In the genomic region with DNA sequence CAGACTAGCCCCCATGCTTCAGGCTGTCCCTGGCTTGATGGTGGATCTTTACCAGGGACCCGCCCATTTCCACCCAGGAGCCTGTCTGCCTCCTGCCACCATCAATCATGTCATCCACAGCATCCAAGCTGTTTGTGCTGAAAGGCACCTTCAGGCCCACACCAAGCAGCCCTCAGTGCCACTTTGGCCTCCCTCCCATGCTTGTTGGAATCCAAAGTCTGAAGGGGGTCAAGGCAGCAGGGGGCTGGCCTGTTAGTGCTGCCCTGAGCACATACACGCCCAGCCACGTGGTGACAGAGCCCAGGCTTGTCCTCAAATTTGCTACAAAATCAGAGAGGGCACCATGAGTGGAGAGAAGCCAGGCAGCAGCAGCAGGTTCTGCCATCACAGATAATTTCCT, we compare ENCODE assay signal across 30 cellular contexts.
"Had no signal": no experiment of that assay in that cellular context is flagged by ENCODE, and none has a peak within 500 bp of the region (broad histone marks: within the 10 kb centered on the region; RNA-seq: fewer than 3 reads in every experiment).

No MANE protein-coding gene starts in this region.

- DNase-seq: activated B cell treated with CpG ODN at 0.5 μM for 24 hours; activated CD4-positive, alpha-beta T cell treated with anti-CD3 and anti-CD28 coated beads for 48 hours; activated CD4-positive, alpha-beta T cell treated with anti-CD3 and anti-CD28 coated beads, Interleukin-2, amount 50 U/mL, for 1 hour; activated CD4-positive, alpha-beta T cell treated with anti-CD3 and anti-CD28 coated beads, Interleukin-2, amount 50 U/mL, for 48 hours; activated CD8-positive, alpha-beta memory T cell treated with anti-CD3 and anti-CD28 coated beads for 24 hours; activated CD8-positive, alpha-beta T cell treated with anti-CD3 and anti-CD28 coated beads for 36 hours; activated effector memory CD4-positive, alpha-beta T cell treated with Interleukin-2 at 50 U/mL for 16 hours; activated gamma-delta T cell treated with Interleukin-2 at 50 U/mL for 16 hours; activated naive CD4-positive, alpha-beta T cell treated with anti-CD3 and anti-CD28 coated beads, Interleukin-2, amount 50 U/mL, for 16 hours; activated naive CD4-positive, alpha-beta T cell treated with Interleukin-2 at 50 U/mL for 16 hours; activated T-cell treated with anti-CD3 and anti-CD28 coated beads, Interleukin-2, amount 50 U/mL, for 4 hours; amniotic stem cell; anterior cingulate cortex; brain microvascular endothelial cell; dorsolateral prefrontal cortex; effector memory CD4-positive, alpha-beta T cell; endodermal cell; foreskin fibroblast; head of caudate nucleus; T-helper 17 cell; T1000; WERI-Rb-1 had no signal

- ATAC-seq: activated CD4-positive, CD25-positive, alpha-beta regulatory T cell treated with anti-CD3 and anti-CD28 coated beads, Interleukin-2, amount 50 U/mL, for 24 hours; activated CD8-positive, alpha-beta T cell treated with anti-CD3 and anti-CD28 coated beads for 36 hours; activated T-cell treated with anti-CD3 and anti-CD28 coated beads, Interleukin-2, amount 50 U/mL, for 4 hours; activated T-helper 17 cell treated with anti-CD3 and anti-CD28 coated beads, Interleukin-2, amount 50 U/mL, for 72 hours; esophagus mucosa; T-helper 17 cell had no signal

- H3K4me3 ChIP-seq: coronary artery, dorsolateral prefrontal cortex had no signal

- H3K9me3 Mint-ChIP-seq: activated B cell treated with CpG ODN at 0.5 μM for 24 hours; activated T-cell treated with anti-CD3 and anti-CD28 coated beads, Interleukin-2, amount 50 U/mL, for 4 hours; central memory CD8-positive, alpha-beta T cell; endodermal cell had no signal

- H3K36me3 Mint-ChIP-seq: activated naive CD8-positive, alpha-beta T cell had no signal

- H3K36me3 ChIP-seq: brain microvascular endothelial cell, WERI-Rb-1 had no signal

- H3K4me1 Mint-ChIP-seq: activated B cell treated with CpG ODN at 0.5 μM for 24 hours; activated T-helper 17 cell treated with anti-CD3 and anti-CD28 coated beads, Interleukin-2, amount 50 U/mL, for 72 hours; central memory CD8-positive, alpha-beta T cell; endodermal cell; T-helper 17 cell had no signal

- H3K27ac Mint-ChIP-seq: activated B cell treated with CpG ODN at 0.5 μM for 24 hours; activated CD8-positive, alpha-beta T cell treated with anti-CD3 and anti-CD28 coated beads for 36 hours; activated naive CD8-positive, alpha-beta T cell; activated T-helper 17 cell treated with anti-CD3 and anti-CD28 coated beads, Interleukin-2, amount 50 U/mL, for 72 hours; dendritic cell treated with granulocyte-macrophage colony-stimulating factor and Interleukin-4, amounts not matched to agents 40 ng/mL and 50 ng/mL, for 4 days; endodermal cell; T-helper 17 cell; T-helper 2 cell treated with Interferon-gamma antibody and Interleukin-4, amounts not matched to agents 5 μg/mL and 100 μg/mL, for 36 hours had no signal

- H3K4me3 Mint-ChIP-seq: activated B cell treated with CpG ODN at 0.5 μM for 24 hours; activated CD8-positive, alpha-beta T cell treated with anti-CD3 and anti-CD28 coated beads for 36 hours; activated naive CD8-positive, alpha-beta T cell; activated T-cell treated with anti-CD3 and anti-CD28 coated beads, Interleukin-2, amount 50 U/mL, for 4 hours; activated T-helper 17 cell treated with anti-CD3 and anti-CD28 coated beads, Interleukin-2, amount 50 U/mL, for 72 hours; central memory CD8-positive, alpha-beta T cell; dendritic cell treated with granulocyte-macrophage colony-stimulating factor and Interleukin-4, amounts not matched to agents 40 ng/mL and 50 ng/mL, for 4 days; endodermal cell; T-helper 17 cell; T-helper 2 cell treated with Interferon-gamma antibody and Interleukin-4, amounts not matched to agents 5 μg/mL and 100 μg/mL, for 36 hours had no signal

- H3K27ac ChIP-seq: brain microvascular endothelial cell, coronary artery, dorsolateral prefrontal cortex, WERI-Rb-1 had no signal

- H3K27me3 ChIP-seq: brain microvascular endothelial cell, dorsolateral prefrontal cortex had no signal

- H3K27me3 Mint-ChIP-seq: activated B cell treated with CpG ODN at 0.5 μM for 24 hours; activated CD8-positive, alpha-beta T cell treated with anti-CD3 and anti-CD28 coated beads for 36 hours; activated naive CD8-positive, alpha-beta T cell; activated T-helper 17 cell treated with anti-CD3 and anti-CD28 coated beads, Interleukin-2, amount 50 U/mL, for 72 hours; central memory CD8-positive, alpha-beta T cell; dendritic cell treated with granulocyte-macrophage colony-stimulating factor and Interleukin-4, amounts not matched to agents 40 ng/mL and 50 ng/mL, for 4 days; T-helper 17 cell had no signal
